ENCODE assay signal across 9 cellular contexts in the genomic region with DNA sequence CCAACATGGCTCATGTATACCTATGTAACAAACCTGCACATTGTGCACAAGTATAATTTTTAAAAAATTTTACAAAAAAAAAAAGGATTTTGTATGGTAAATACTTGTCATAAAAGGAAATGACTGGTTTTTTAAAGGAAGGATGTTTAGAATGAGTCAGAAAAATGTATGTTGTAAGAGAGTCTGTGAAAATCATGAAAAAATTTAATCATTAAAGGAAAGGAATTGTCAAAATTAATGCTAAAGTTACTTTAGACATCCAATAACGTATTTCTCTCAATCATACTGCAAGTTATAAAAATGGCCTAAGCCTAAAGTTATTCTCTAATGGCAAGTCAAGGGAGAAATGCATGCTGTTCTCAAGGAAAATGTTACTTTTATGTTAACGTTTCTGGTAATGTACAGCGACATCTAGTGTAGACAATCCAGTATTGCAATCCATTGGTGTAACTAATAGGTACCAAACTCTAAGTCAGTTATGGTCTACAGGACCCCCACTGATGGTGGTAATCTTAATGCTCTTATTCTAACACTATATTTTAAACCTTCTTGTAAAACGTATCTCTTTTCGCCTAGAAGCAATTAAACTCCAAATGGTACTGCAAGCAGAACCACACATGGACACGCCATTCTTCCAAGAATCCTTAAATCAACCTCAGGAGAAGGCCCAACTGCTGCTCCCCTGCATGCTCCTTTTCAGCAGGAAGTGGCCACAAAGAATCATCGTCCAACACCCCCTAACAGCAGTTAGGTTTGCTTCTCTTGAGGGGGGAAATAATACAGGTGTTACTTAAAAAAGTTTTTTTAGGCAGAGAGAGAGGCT. TPM values are rescaled to one million over a fixed set of nuclear protein-coding genes. Genes with fewer than 3 reads are reported as not detected.
DNase-seq lines count a peak whose midpoint lies in the region; ATAC-seq and TF ChIP-seq lines count a peak whose summit lies in the region.
"Had no signal": no experiment of that assay in that cellular context is flagged by ENCODE, and none has a peak within 500 bp of the region (broad histone marks: within the 10 kb centered on the region; RNA-seq: fewer than 3 reads in every experiment).

No MANE protein-coding gene starts in this region.

- no peak overlapping the region for H2BK5ac ChIP-seq in mesenchymal stem cell (ENCODE audit: low read depth, low read length, poor library complexity, severe bottlenecking)

- CTCF ChIA-PET in Caco-2 (lab: Charles Lee): no interaction called here
- CTCF ChIA-PET in HEK293 (lab: Yijun Ruan, JAX): interaction anchor here (0.7 to 2.7 kb wide), 8 partner anchors 9 to 544 kb away, joined by 3 to 8 read pairs (median 3); a partner anchor contains a TSS

- H4K8ac ChIP-seq in mesenchymal stem cell (ENCODE audit: low read length): peak overlapping the region; percentile 88

- WGBS in mesenchymal stem cell: 51% methylated on average over 5 of the region's 7 CpGs

- H4K91ac ChIP-seq in mesenchymal stem cell (ENCODE audit: low read length): no peak overlapping the region

- ATAC-seq in HG03039 (IDR thresholded peaks at IDR 0.05; ENCODE audit: unreplicated experiment): no peak
- ATAC-seq in GM21786 (IDR thresholded peaks at IDR 0.05; ENCODE audit: unreplicated experiment): no peak

- no peak overlapping the region for H2BK15ac ChIP-seq in mesenchymal stem cell (ENCODE audit: low read depth, poor library complexity, severe bottlenecking)

- H3K27me3 Mint-ChIP-seq in Caco-2 (ENCODE audit: insufficient read depth, unreplicated experiment): no peaks in the 10 kb centered on the region

- H3K4me1 Mint-ChIP-seq in Caco-2 (ENCODE audit: low read depth, unreplicated experiment): no peaks in the 10 kb centered on the region

- no peak overlapping the region for H3K4me3 Mint-ChIP-seq in Caco-2 (ENCODE audit: unreplicated experiment)
- H3K4me3 Mint-ChIP-seq: T-helper 1 cell treated with Interleukin-12 subunit alpha and Interleukin-12 subunit beta and Interleukin-4 antibody, amounts not matched to agents 30 μg/mL and 1 μg/mL, for 36 hours had no signal

- H3K4ac ChIP-seq in mesenchymal stem cell (ENCODE audit: low read depth in 1 of 2, low read length in 2 of 2): peak overlapping the region in 1 of 2 experiments; percentile 79

- H3K9me3 ChIP-seq in Caco-2: no peaks in the 10 kb centered on the region
- H3K9me3 ChIP-seq in HEK293 (ENCODE audit: control insufficient read depth, insufficient read depth, low read depth, low read length): no peaks in the 10 kb centered on the region
- H3K9me3 ChIP-seq in mesenchymal stem cell (ENCODE audit: control insufficient read depth, low read length): no peaks in the 10 kb centered on the region

- POLR2A ChIA-PET in Caco-2 (lab: Charles Lee) (no interaction called here), HEK293 (lab: Yijun Ruan, JAX) (no interaction called here)

- peak overlapping the region in 1 of 2 experiments; percentile 99 for H2BK12ac ChIP-seq in mesenchymal stem cell (ENCODE audit: low read length in 2 of 2)

- H3K9me3 Mint-ChIP-seq in Caco-2 (ENCODE audit: unreplicated experiment): peaks cover under 1% of the 10 kb centered on the region
- H3K9me3 Mint-ChIP-seq: T-helper 1 cell treated with Interleukin-12 subunit alpha and Interleukin-12 subunit beta and Interleukin-4 antibody, amounts not matched to agents 30 μg/mL and 1 μg/mL, for 36 hours had no signal

- no peak overlapping the region for H3K9ac ChIP-seq in mesenchymal stem cell (ENCODE audit: low read length)

- H3K18ac ChIP-seq in mesenchymal stem cell (ENCODE audit: low read depth in 1 of 2, low read length in 2 of 2): peak overlapping the region in 1 of 2 experiments; percentile 57

- intact Hi-C loops in Caco-2 (cut with micrococcal nuclease; ENCODE audit: unreplicated experiment): no loop called here

- H2AFZ ChIP-seq in mesenchymal stem cell (ENCODE audit: low read depth, low read length): no peak overlapping the region

- peaks cover 5% of the 10 kb centered on the region; the same call in 1 of the 2 replicates for H3K4me1 ChIP-seq in Caco-2
- H3K4me1 ChIP-seq in HEK293 (ENCODE audit: control insufficient read depth, insufficient read depth, low read length): no peaks in the 10 kb centered on the region
- H3K4me1 ChIP-seq in mesenchymal stem cell (ENCODE audit: control insufficient read depth, insufficient read depth, low read depth, low read length): peaks cover 9% of the 10 kb centered on the region

- H3K27ac ChIP-seq in HEK293 (ENCODE audit: extremely low read depth, low read depth, low read length): no peak overlapping the region
- no peak overlapping the region for H3K27ac ChIP-seq in mesenchymal stem cell (ENCODE audit: low read length, poor library complexity, severe bottlenecking)

- H3K4me2 ChIP-seq in mesenchymal stem cell (ENCODE audit: low read length, poor library complexity, severe bottlenecking): no peak overlapping the region

- H3K36me3 ChIP-seq in Caco-2 (ENCODE audit: control insufficient read depth, insufficient read depth, low read length) (no peaks in the 10 kb centered on the region), HEK293 (ENCODE audit: control insufficient read depth in 2 of 2, insufficient read depth in 1 of 2, low read length in 2 of 2) (no peaks in the 10 kb centered on the region), mesenchymal stem cell (ENCODE audit: control insufficient read depth in 1 of 2, insufficient read depth in 2 of 2, low read depth in 1 of 2, low read length in 2 of 2) (no peaks in the 10 kb centered on the region)

- TF ChIP-seq CTCF in Caco-2 (IDR thresholded peaks at IDR 0.05; ENCODE audit: insufficient read depth in 1 of 2, low read depth in 1 of 2, low read length in 1 of 2, severe bottlenecking in 1 of 2, unreplicated experiment in 1 of 2) (peak; percentile 75 to 76), HEK293 (tag by site-specific recombination; IDR thresholded peaks at IDR 0.05) (no peak)

- H3K23ac ChIP-seq in mesenchymal stem cell (ENCODE audit: low read length in 2 of 2): no peak overlapping the region

- peak overlapping the region; percentile 97 for H2AK5ac ChIP-seq in mesenchymal stem cell (ENCODE audit: low read length, severe bottlenecking)

- H3K4me3 ChIP-seq in Caco-2 (ENCODE audit: low read depth, low read length): no peak overlapping the region
- H3K4me3 ChIP-seq in HEK293 (ENCODE audit: low read depth, low read length): no peak overlapping the region
- no peak overlapping the region for H3K4me3 ChIP-seq in mesenchymal stem cell (ENCODE audit: insufficient read depth in 1 of 2, low read depth in 1 of 2, low read length in 2 of 2)

- no TSS peak for BruUV-seq in Caco-2 (replicated peaks; lab: Mats Ljungman, UMichigan)

- DNase-seq in Caco-2 (peak in 1 of 2 experiments; percentile 53), NCI-H82 (lab: John Stamatoyannopoulos, UW) (peak; percentile 82), cerebellar cortex (ENCODE audit: low spot score) (peak; percentile 53), mesenchymal stem cell (peak; percentile 77), activated gamma-delta T cell (lab: John Stamatoyannopoulos, UW) (no peak)

- H3K27me3 ChIP-seq in Caco-2 (replicated peaks; ENCODE audit: control insufficient read depth, insufficient read depth, low read length): no peaks in the 10 kb centered on the region
- no peaks in the 10 kb centered on the region for H3K27me3 ChIP-seq in mesenchymal stem cell (ENCODE audit: control insufficient read depth in 1 of 2, insufficient read depth in 1 of 2, low read length in 2 of 2)

- peaks cover 20% of the 10 kb centered on the region for H3K79me1 ChIP-seq in mesenchymal stem cell (replicated peaks; ENCODE audit: low read length, poor library complexity, severe bottlenecking)

- peak overlapping the region; percentile 62 for H2BK120ac ChIP-seq in mesenchymal stem cell (ENCODE audit: low read depth, low read length)

- H3K36me3 Mint-ChIP-seq in Caco-2 (ENCODE audit: insufficient read depth, unreplicated experiment): no peaks in the 10 kb centered on the region

- no peak overlapping the region for H3K27ac Mint-ChIP-seq in Caco-2 (ENCODE audit: unreplicated experiment)
- H3K27ac Mint-ChIP-seq: T-helper 1 cell treated with Interleukin-12 subunit alpha and Interleukin-12 subunit beta and Interleukin-4 antibody, amounts not matched to agents 30 μg/mL and 1 μg/mL, for 36 hours had no signal

- no peak overlapping the region for H3K14ac ChIP-seq in mesenchymal stem cell (ENCODE audit: low read length in 2 of 2)

TF ChIP-seq in HEK293, 187 proteins besides CTCF, POLR2A, EP300 and RAD21:
- 0 out of 2 replicates have a peak, but pooled peaks have one; percentile 64 for TF ChIP-seq ZNF2 (tag by site-specific recombination; IDR thresholded peaks at IDR 0.05)
- no peak for TF ChIP-seq ZNF335 (tag by site-specific recombination; conservative IDR thresholded peaks at IDR 0.05)
- peak; percentile 44 for TF ChIP-seq ZNF654 (tag by site-specific recombination; IDR thresholded peaks at IDR 0.05; ENCODE audit: low read depth)

RNA-seq across cellular contexts. Expression of a gene that starts 35.3 kb away (rescaled TPM):
- 10.1 and 15.7 TPM in 2 replicates for total RNA-seq in Caco-2 (2022)
- polyA plus RNA-seq in mesenchymal stem cell (2013, experiment 1 of 2): 13.5 TPM
- 13.3 TPM for polyA plus RNA-seq in mesenchymal stem cell (2013, experiment 2 of 2)
